ENCODE assay signal across 11 cellular contexts in genomic region chr7:55111007-55111406, GRCh38.
DNase-seq lines count a peak whose midpoint lies in the region; ATAC-seq and TF ChIP-seq lines count a peak whose summit lies in the region.
"Had no signal": no experiment of that assay in that cellular context is flagged by ENCODE, and none has a peak within 500 bp of the region (broad histone marks: within the 10 kb centered on the region; RNA-seq: fewer than 3 reads in every experiment).

No MANE protein-coding gene starts in this region.

- no peak for ATAC-seq in activated naive CD4-positive, alpha-beta T cell treated with anti-CD3 and anti-CD28 coated beads, Interleukin-2, amount 50 U/mL, for 72 hours
- ATAC-seq: PC-3 had no signal

- intact Hi-C loops in dorsolateral prefrontal cortex (cut with DNase I), result no loop called here

- H3K27me3 ChIP-seq in dorsolateral prefrontal cortex, result peaks cover 0 to 11% (median 0%) of the 10 kb centered on the region in 45 donors

- H3K4me3 ChIP-seq in dorsolateral prefrontal cortex, result peak overlapping the region in 39 of 59 donors; percentile 0 to 56 (median 27)

- H3K27ac Mint-ChIP-seq in activated naive CD4-positive, alpha-beta T cell treated with anti-CD3 and anti-CD28 coated beads, Interleukin-2, amount 50 U/mL, for 72 hours, result no peak overlapping the region
- H3K27ac Mint-ChIP-seq: dendritic cell treated with granulocyte-macrophage colony-stimulating factor and Interleukin-4, amounts not matched to agents 40 ng/mL and 50 ng/mL, for 4 days had no signal

- DNase-seq in EH (ENCODE audit: low read depth) (peak; percentile 84), NCI-H128 (lab: John Stamatoyannopoulos, UW; ENCODE audit: unreplicated experiment) (peak; percentile 75), dorsolateral prefrontal cortex (no peak), renal cortical epithelial cell (ENCODE audit: low read depth) (peak; percentile 86), HT-29 (ENCODE audit: low spot score) (no peak), HK-2 (ENCODE audit: unreplicated experiment) (no peak), NCI-H446 (lab: John Stamatoyannopoulos, UW) (no peak)
- DNase-seq in activated naive CD4-positive, alpha-beta T cell treated with anti-CD3 and anti-CD28 coated beads, Interleukin-2, amount 50 U/mL, for 72 hours (ENCODE audit: low spot score in 2 of 2), result no peak
- DNase-seq: DMS53, PC-3 had no signal

- peak overlapping the region in 22 of 59 donors; percentile 7 to 71 (median 30) for H3K27ac ChIP-seq in dorsolateral prefrontal cortex

- no peak for TF ChIP-seq CTCF in dorsolateral prefrontal cortex (IDR thresholded peaks at IDR 0.05 in 54 of 56, conservative IDR thresholded peaks at IDR 0.05 in 2 of 56; ENCODE audit: low read depth in 1 of 56, partially characterized antibody in 56 of 56)

- no peaks in the 10 kb centered on the region for H3K9me3 Mint-ChIP-seq in activated naive CD4-positive, alpha-beta T cell treated with anti-CD3 and anti-CD28 coated beads, Interleukin-2, amount 50 U/mL, for 72 hours
- H3K9me3 Mint-ChIP-seq: dendritic cell treated with granulocyte-macrophage colony-stimulating factor and Interleukin-4, amounts not matched to agents 40 ng/mL and 50 ng/mL, for 4 days had no signal

- H3K36me3 Mint-ChIP-seq in activated naive CD4-positive, alpha-beta T cell treated with anti-CD3 and anti-CD28 coated beads, Interleukin-2, amount 50 U/mL, for 72 hours, result no peaks in the 10 kb centered on the region

Comparison
In these comparisons a context has a peak if more than half of its experiments do, and no peak if none do; other contexts are left out.
1. DNase-seq: peak in EH (single experiment), NCI-H128 (single experiment) and renal cortical epithelial cell (single experiment); none in dorsolateral prefrontal cortex (0 of 10), HT-29 (single experiment), HK-2 (single experiment), activated naive CD4-positive, alpha-beta T cell treated with anti-CD3 and anti-CD28 coated beads, Interleukin-2, amount 50 U/mL, for 72 hours (0 of 2) and NCI-H446 (0 of 2).